ENCODE assay signal across 25 cellular contexts in the genomic region with DNA sequence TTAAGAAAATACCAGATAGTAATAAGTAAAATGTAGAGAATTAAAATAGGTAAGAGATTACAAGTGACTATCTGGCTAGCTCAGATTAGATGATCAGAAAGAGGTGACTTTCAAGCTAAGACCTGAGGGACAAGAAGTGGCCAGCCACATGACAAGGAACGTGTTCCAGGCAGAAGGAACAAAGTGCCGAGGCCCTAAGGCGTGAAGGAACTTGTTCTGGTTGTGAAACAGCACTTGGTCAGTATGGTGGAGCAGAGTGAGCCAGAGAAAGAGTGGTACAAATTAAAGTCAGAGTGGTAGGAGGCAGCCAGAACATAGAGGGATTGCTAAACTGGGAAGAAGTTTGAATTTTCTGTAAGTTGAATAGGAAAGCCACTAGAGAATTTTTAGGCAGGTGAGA.
"Had no signal": no experiment of that assay in that cellular context is flagged by ENCODE, and none has a peak within 500 bp of the region (broad histone marks: within the 10 kb centered on the region; RNA-seq: fewer than 3 reads in every experiment).

No MANE protein-coding gene starts in this region.

- DNase-seq: cortex of kidney; dorsolateral prefrontal cortex; effector CD8-positive, alpha-beta T cell; esophagus squamous epithelium; immature natural killer cell; kidney; left cardiac atrium; left ventricle myocardium superior; mucosa of descending colon; naive thymus-derived CD8-positive, alpha-beta T cell; sigmoid colon; stimulated activated CD4-positive, alpha-beta T cell treated with anti-CD3 and anti-CD28 coated beads, Interleukin-2, amount 100 ng/mL, for 24 hours; stimulated activated CD4-positive, alpha-beta T cell treated with anti-CD3 and anti-CD28 coated beads, Interleukin-4, amount 100 ng/mL, for 4 hours; stimulated activated naive CD4-positive, alpha-beta T cell; stomach; substantia nigra; transverse colon; uterus had no signal

- H3K36me3 Mint-ChIP-seq: naive thymus-derived CD8-positive, alpha-beta T cell had no signal

- ATAC-seq: left cardiac atrium; left ventricle myocardium superior; mucosa of descending colon; naive thymus-derived CD8-positive, alpha-beta T cell had no signal

- H3K4me1 Mint-ChIP-seq: naive thymus-derived CD8-positive, alpha-beta T cell had no signal

- H3K27me3 ChIP-seq: dorsolateral prefrontal cortex, esophagus squamous epithelium, neutrophil, right atrium auricular region, sigmoid colon, stomach, transverse colon, uterus had no signal

- H3K27ac ChIP-seq: dorsolateral prefrontal cortex, epithelial cell of prostate, esophagus squamous epithelium, neutrophil, right atrium auricular region, sigmoid colon, skin epidermis, stomach, thoracic aorta, transverse colon, uterus had no signal

- H3K4me3 Mint-ChIP-seq: immature natural killer cell; naive thymus-derived CD8-positive, alpha-beta T cell had no signal

- H3K9me3 ChIP-seq: esophagus squamous epithelium, mucosa of descending colon, neutrophil, right atrium auricular region, sigmoid colon, stomach, thoracic aorta, transverse colon, uterus had no signal

- H3K4me3 ChIP-seq: dorsolateral prefrontal cortex, esophagus squamous epithelium, lung, mucosa of descending colon, right atrium auricular region, sigmoid colon, skin epidermis, stomach, thoracic aorta, transverse colon, uterus had no signal

- H3K4me1 ChIP-seq: uterus had no signal

- H3K36me3 ChIP-seq: esophagus squamous epithelium, neutrophil, right atrium auricular region, sigmoid colon, stomach, thoracic aorta, transverse colon, uterus had no signal

- H3K27ac Mint-ChIP-seq: immature natural killer cell; naive thymus-derived CD8-positive, alpha-beta T cell had no signal

- FAIRE-seq: endometrium, kidney had no signal
